Comparison of ENCODE assay signal across 1 cellular context in the genomic region with DNA sequence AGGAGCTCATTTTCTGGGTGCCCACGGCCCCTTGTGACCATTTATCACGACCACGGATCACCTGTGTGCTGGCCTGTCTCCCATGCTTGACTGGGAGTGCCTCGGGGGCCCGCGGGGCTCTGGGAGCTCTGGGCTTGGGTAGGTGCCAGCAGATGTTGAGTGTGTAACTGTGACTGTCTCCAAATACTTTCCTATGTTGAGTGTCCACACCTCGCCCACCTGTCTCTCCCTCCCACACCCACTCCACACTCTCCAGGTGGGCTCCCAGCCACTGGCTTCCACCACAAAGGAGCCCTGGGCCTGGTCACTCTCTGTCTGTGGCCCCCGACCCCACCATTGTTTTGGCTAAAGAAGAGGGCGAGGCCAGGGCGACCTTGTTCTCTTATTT.
TF ChIP-seq lines count a peak whose summit lies in the region.

No MANE protein-coding gene starts in this region.

TF ChIP-seq in IMR-90, 13 proteins besides CTCF, POLR2A, EP300 and RAD21 (continued from another document):
- TF ChIP-seq, protein P1, sequence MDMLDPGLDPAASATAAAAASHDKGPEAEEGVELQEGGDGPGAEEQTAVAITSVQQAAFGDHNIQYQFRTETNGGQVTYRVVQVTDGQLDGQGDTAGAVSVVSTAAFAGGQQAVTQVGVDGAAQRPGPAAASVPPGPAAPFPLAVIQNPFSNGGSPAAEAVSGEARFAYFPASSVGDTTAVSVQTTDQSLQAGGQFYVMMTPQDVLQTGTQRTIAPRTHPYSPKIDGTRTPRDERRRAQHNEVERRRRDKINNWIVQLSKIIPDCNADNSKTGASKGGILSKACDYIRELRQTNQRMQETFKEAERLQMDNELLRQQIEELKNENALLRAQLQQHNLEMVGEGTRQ (IDR thresholded peaks at IDR 0.05; ENCODE audit: low read depth, low read length) = no peak
- no peak for TF ChIP-seq SMC3 (IDR thresholded peaks at IDR 0.05; ENCODE audit: low read depth, low read length)
- no peak for TF ChIP-seq FOS (IDR thresholded peaks at IDR 0.05; ENCODE audit: low read depth, low read length)
